ENCODE assay signal across 8 cellular contexts in genomic region chr3:123489400-123490004, GRCh38. TPM values are rescaled to one million over a fixed set of nuclear protein-coding genes. Genes with fewer than 3 reads are reported as not detected.
DNase-seq lines count a peak whose midpoint lies in the region; ATAC-seq, FAIRE-seq and TF ChIP-seq lines count a peak whose summit lies in the region.

No MANE protein-coding gene starts in this region.

- no peaks in the 10 kb centered on the region for H3K9me2 ChIP-seq in neural cell (ENCODE audit: insufficient read depth, low read length)

- ATAC-seq in upper lobe of left lung (ENCODE audit: low FRiP score in 2 of 2), result peak in 1 of 2 donors; percentile 84

- TF ChIP-seq CTCF in fibroblast of mammary gland (conservative IDR thresholded peaks at IDR 0.05; ENCODE audit: control insufficient read depth, insufficient read depth, low read depth, low read length) (peak; percentile 91), neural cell (IDR thresholded peaks at IDR 0.05; ENCODE audit: poor library complexity, severe bottlenecking) (peak; percentile 95), upper lobe of left lung (IDR thresholded peaks at IDR 0.05) (peak; percentile 34 to 79 (median 70))

- no peaks in the 10 kb centered on the region for H3K79me2 ChIP-seq in neural cell (replicated peaks; ENCODE audit: insufficient read depth, low read length)

- no peak overlapping the region for H2AFZ ChIP-seq in neural cell (ENCODE audit: low read depth, low read length)

- H3K27me3 ChIP-seq in BLaER1 (no peaks in the 10 kb centered on the region), neural cell (ENCODE audit: insufficient read depth, low read depth, low read length) (no peaks in the 10 kb centered on the region), upper lobe of left lung (no peaks in the 10 kb centered on the region)

- H3K9me3 Mint-ChIP-seq in activated T-helper 2 cell treated with anti-CD3 and anti-CD28 coated beads, Interferon-gamma antibody, Interleukin-2, Interleukin-4, amounts not matched to agents 10 μg/mL and 5 μg/mL and 100 μg/mL, durations not matched to agents 14 hours and 24 hours and 36 hours, result no peaks in the 10 kb centered on the region

- H3K9me3 ChIP-seq in BLaER1, result no peaks in the 10 kb centered on the region
- H3K9me3 ChIP-seq in neural cell (ENCODE audit: low read length), result no peaks in the 10 kb centered on the region
- no peaks in the 10 kb centered on the region for H3K9me3 ChIP-seq in upper lobe of left lung

- FAIRE-seq in H54 (lab: Jason Lieb, UNC), result peak; percentile 53

- intact Hi-C loops in activated T-helper 2 cell treated with anti-CD3 and anti-CD28 coated beads, Interferon-gamma antibody, Interleukin-2, Interleukin-4, amounts not matched to agents 10 μg/mL and 5 μg/mL and 100 μg/mL, durations not matched to agents 14 hours and 24 hours and 36 hours (cut with micrococcal nuclease), result loop anchor here (2.0 to 5.0 kb wide), 2 partner anchors 37 to 161 kb away; no protein-coding TSS in a partner anchor

- H3K4me1 Mint-ChIP-seq in activated T-helper 2 cell treated with anti-CD3 and anti-CD28 coated beads, Interferon-gamma antibody, Interleukin-2, Interleukin-4, amounts not matched to agents 10 μg/mL and 5 μg/mL and 100 μg/mL, durations not matched to agents 14 hours and 24 hours and 36 hours (ENCODE audit: low read depth), result no peaks in the 10 kb centered on the region

- DNase-seq in H54 (ENCODE audit: insufficient read length, low spot score), result peak; percentile 55
- DNase-seq in NCI-H748 (lab: John Stamatoyannopoulos, UW; ENCODE audit: unreplicated experiment), result peak; percentile 49
- peak; percentile 26 for DNase-seq in activated CD8-positive, alpha-beta memory T cell treated with anti-CD3 and anti-CD28 coated beads, Interleukin-2, amount 50 U/mL, for 4 hours
- peak; percentile 69 for DNase-seq in fibroblast of mammary gland (ENCODE audit: low read depth)
- DNase-seq in upper lobe of left lung, result peak in 1 of 2 donors; percentile 46
- DNase-seq in activated T-helper 2 cell treated with anti-CD3 and anti-CD28 coated beads, Interferon-gamma antibody, Interleukin-2, Interleukin-4, amounts not matched to agents 10 μg/mL and 5 μg/mL and 100 μg/mL, durations not matched to agents 14 hours and 24 hours and 36 hours (ENCODE audit: low spot score), result no peak

- no peak overlapping the region for H3K4me3 Mint-ChIP-seq in activated T-helper 2 cell treated with anti-CD3 and anti-CD28 coated beads, Interferon-gamma antibody, Interleukin-2, Interleukin-4, amounts not matched to agents 10 μg/mL and 5 μg/mL and 100 μg/mL, durations not matched to agents 14 hours and 24 hours and 36 hours (ENCODE audit: low read depth)

- peaks cover 2% of the 10 kb centered on the region for H3K36me3 Mint-ChIP-seq in activated T-helper 2 cell treated with anti-CD3 and anti-CD28 coated beads, Interferon-gamma antibody, Interleukin-2, Interleukin-4, amounts not matched to agents 10 μg/mL and 5 μg/mL and 100 μg/mL, durations not matched to agents 14 hours and 24 hours and 36 hours (ENCODE audit: low read depth)

- TF ChIP-seq POLR2A in H54 (IDR thresholded peaks at IDR 0.05; ENCODE audit: low read depth, low read length) (no peak), upper lobe of left lung (IDR thresholded peaks at IDR 0.05) (no peak)

- H3K4me2 ChIP-seq in BLaER1 (peak overlapping the region; percentile 15), neural cell (ENCODE audit: low read length) (no peak overlapping the region)

- WGBS in upper lobe of left lung, 2 donors, result 12 to 14% methylated on average over 8 of the region's 8 CpGs

- H3K36me3 ChIP-seq in BLaER1 (peaks cover 22% of the 10 kb centered on the region), neural cell (ENCODE audit: insufficient read depth, low read length) (no peaks in the 10 kb centered on the region), upper lobe of left lung (peaks cover 0 to 17% (median 12%) of the 10 kb centered on the region in 4 donors)

- no peak overlapping the region for H3K9ac ChIP-seq in BLaER1
- H3K9ac ChIP-seq in neural cell (ENCODE audit: low read length), result no peak overlapping the region

- TF ChIP-seq RAD21 in neural cell (conservative IDR thresholded peaks at IDR 0.05), result peak; percentile 96

- H3F3A ChIP-seq in neural cell (ENCODE audit: insufficient read depth, low read length, poor library complexity, severe bottlenecking), result no peaks in the 10 kb centered on the region

- H3K27ac Mint-ChIP-seq in activated T-helper 2 cell treated with anti-CD3 and anti-CD28 coated beads, Interferon-gamma antibody, Interleukin-2, Interleukin-4, amounts not matched to agents 10 μg/mL and 5 μg/mL and 100 μg/mL, durations not matched to agents 14 hours and 24 hours and 36 hours, result no peak overlapping the region

- H3K4me3 ChIP-seq in BLaER1 (no peak overlapping the region), fibroblast of mammary gland (ENCODE audit: control insufficient read depth, low read depth, low read length) (no peak overlapping the region), neural cell (ENCODE audit: low read length) (no peak overlapping the region), upper lobe of left lung (no peak overlapping the region)

- H3K27ac ChIP-seq in BLaER1 (no peak overlapping the region), neural cell (ENCODE audit: low read length) (no peak overlapping the region), upper lobe of left lung (no peak overlapping the region)

- H4K20me1 ChIP-seq in BLaER1 (no peaks in the 10 kb centered on the region), neural cell (ENCODE audit: insufficient read depth) (no peaks in the 10 kb centered on the region)

- H3K27me3 Mint-ChIP-seq in activated T-helper 2 cell treated with anti-CD3 and anti-CD28 coated beads, Interferon-gamma antibody, Interleukin-2, Interleukin-4, amounts not matched to agents 10 μg/mL and 5 μg/mL and 100 μg/mL, durations not matched to agents 14 hours and 24 hours and 36 hours (ENCODE audit: low read depth), result no peaks in the 10 kb centered on the region

- H3K4me1 ChIP-seq in BLaER1, result peaks cover 18% of the 10 kb centered on the region
- no peaks in the 10 kb centered on the region for H3K4me1 ChIP-seq in upper lobe of left lung

- TF ChIP-seq EP300 in neural cell (conservative IDR thresholded peaks at IDR 0.05; ENCODE audit: poor library complexity, severe bottlenecking), result no peak
- no peak for TF ChIP-seq EP300 in upper lobe of left lung (IDR thresholded peaks at IDR 0.05)

TF ChIP-seq in neural cell, 6 proteins besides CTCF, POLR2A, EP300 and RAD21:
- TF ChIP-seq SMC3 (conservative IDR thresholded peaks at IDR 0.05; ENCODE audit: poor library complexity), result peak; percentile 94
- no peak for TF ChIP-seq EZH2 (IDR thresholded peaks at IDR 0.05; ENCODE audit: borderline replicate concordance, insufficient read depth, low read length, poor library complexity, severe bottlenecking)
- no peak for TF ChIP-seq TAF1 (IDR thresholded peaks at IDR 0.05; ENCODE audit: low read depth)
- no peak for TF ChIP-seq REST (IDR thresholded peaks at IDR 0.05; ENCODE audit: borderline replicate concordance)
- no peak for TF ChIP-seq MXI1 (conservative IDR thresholded peaks at IDR 0.05; ENCODE audit: poor library complexity, severe bottlenecking)

RNA-seq across cellular contexts. Expression of gene ADCY5, which starts 40.6 kb away (rescaled TPM):
- polyA plus RNA-seq in neural cell, result 7.7 and 8.4 TPM in 2 replicates
- polyA minus RNA-seq in neural cell, result 24.2 and 26.8 TPM in 2 replicates
- total RNA-seq in upper lobe of left lung, result 10 to 100 TPM in 2 of 6 donors, 1 to 10 TPM in 4; 2.1 to 23.0 (median 3.2) TPM
- not detected in 2 replicates for total RNA-seq in activated T-helper 2 cell treated with anti-CD3 and anti-CD28 coated beads, Interferon-gamma antibody, Interleukin-2, Interleukin-4, amounts not matched to agents 10 μg/mL and 5 μg/mL and 100 μg/mL, durations not matched to agents 14 hours and 24 hours and 36 hours
